In genomic region chr11:123211981-123212380, GRCh38 we compare ENCODE assay signal across 1 cellular context.
TF ChIP-seq lines count a peak whose summit lies in the region.

No MANE protein-coding gene starts in this region.

TF ChIP-seq in SK-N-SH treated with all-trans-retinoic acid at 6 μM for 48 hours, 23 proteins besides CTCF, POLR2A, EP300 and RAD21 (continued from another document):
- TF ChIP-seq TOX (CRISPR knock-in tag; IDR thresholded peaks at IDR 0.05; ENCODE audit: borderline replicate concordance) (no peak), ZNF565 (CRISPR knock-in tag; conservative IDR thresholded peaks at IDR 0.05; ENCODE audit: low read depth) (no peak), ESRRG (CRISPR knock-in tag; IDR thresholded peaks at IDR 0.05) (no peak), SNAI2 (CRISPR knock-in tag; IDR thresholded peaks at IDR 0.05) (no peak), PPARA (CRISPR knock-in tag; IDR thresholded peaks at IDR 0.05; ENCODE audit: borderline replicate concordance) (no peak), TSHZ2 (CRISPR knock-in tag; IDR thresholded peaks at IDR 0.05) (no peak), OSR1 (CRISPR knock-in tag; IDR thresholded peaks at IDR 0.05) (no peak), ZC3H10 (CRISPR knock-in tag; IDR thresholded peaks at IDR 0.05) (no peak), ZNF8 (CRISPR knock-in tag; IDR thresholded peaks at IDR 0.05) (no peak), PATZ1 (CRISPR knock-in tag; IDR thresholded peaks at IDR 0.05; ENCODE audit: borderline replicate concordance) (no peak), RARB (CRISPR knock-in tag; IDR thresholded peaks at IDR 0.05) (no peak), POU6F1 (CRISPR knock-in tag; IDR thresholded peaks at IDR 0.05; ENCODE audit: borderline replicate concordance, low read depth) (no peak)
